ENCODE assay signal across 15 cellular contexts in the genomic region with DNA sequence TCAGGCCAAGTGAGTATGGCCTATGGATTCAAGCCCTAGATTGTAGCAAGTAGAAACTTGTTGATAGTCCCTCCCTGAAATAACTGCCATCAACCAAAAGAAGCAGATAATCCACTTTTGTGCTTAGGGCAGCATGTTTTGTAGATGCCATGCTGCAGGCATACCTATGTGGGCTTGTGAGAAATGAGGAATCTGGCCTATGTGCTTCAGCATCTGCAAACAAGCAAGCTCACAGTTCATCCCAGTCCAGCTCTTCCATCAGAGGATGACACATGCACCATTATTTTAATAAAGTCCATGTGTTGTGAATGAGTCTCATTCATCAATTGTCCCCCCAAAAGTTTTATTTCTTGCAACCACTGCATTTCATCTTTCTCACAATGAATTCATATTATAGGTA.
DNase-seq lines count a peak whose midpoint lies in the region; ATAC-seq, FAIRE-seq and TF ChIP-seq lines count a peak whose summit lies in the region.
"Had no signal": no experiment of that assay in that cellular context is flagged by ENCODE, and none has a peak within 500 bp of the region (broad histone marks: within the 10 kb centered on the region; RNA-seq: fewer than 3 reads in every experiment).

No MANE protein-coding gene starts in this region.

- H3K27ac ChIP-seq in astrocyte (ENCODE audit: low read depth, low read length) (peak overlapping the region; percentile 84), keratinocyte (ENCODE audit: control insufficient read depth, insufficient read depth, low read length) (peak overlapping the region; percentile 85), adrenal gland (no peak overlapping the region)

- peaks cover 32% of the 10 kb centered on the region for H3K4me1 Mint-ChIP-seq in astrocyte (ENCODE audit: low read depth, unreplicated experiment)
- H3K4me1 Mint-ChIP-seq: CD4-positive, alpha-beta memory T cell had no signal

- intact Hi-C loops in adrenal gland (cut with DNase I) = no loop called here

- H3K4me1 ChIP-seq in astrocyte (ENCODE audit: insufficient read depth, low read length) = peaks cover 22% of the 10 kb centered on the region
- peaks cover 32% of the 10 kb centered on the region for H3K4me1 ChIP-seq in keratinocyte (ENCODE audit: control insufficient read depth, extremely low read depth, insufficient read depth, low read length)
- H3K4me1 ChIP-seq in adrenal gland (replicated peaks in 1 of 2) = no peaks in the 10 kb centered on the region
- H3K4me1 ChIP-seq: transverse colon had no signal

- no peaks in the 10 kb centered on the region for H3K27me3 Mint-ChIP-seq in astrocyte (ENCODE audit: low read depth, unreplicated experiment)

- TF ChIP-seq POLR2A in adrenal gland (IDR thresholded peaks at IDR 0.05) = no peak

- H3K4me3 Mint-ChIP-seq in astrocyte (ENCODE audit: unreplicated experiment) = no peak overlapping the region
- H3K4me3 Mint-ChIP-seq: CD4-positive, alpha-beta memory T cell; H9 had no signal

- peak overlapping the region; percentile 59 for H3K9ac ChIP-seq in astrocyte (ENCODE audit: low read length)
- peak overlapping the region; percentile 11 for H3K9ac ChIP-seq in keratinocyte (ENCODE audit: control insufficient read depth, extremely low read depth, insufficient read depth, low read length)

- POLR2A ChIA-PET in AG04449 (lab: Yijun Ruan, JAX) = interaction anchor here (1.0 to 3.0 kb wide), 5 partner anchors 46 to 144 kb away, joined by 5 to 22 read pairs (median 6); no protein-coding TSS in a partner anchor

- peak; percentile 44 for DNase-seq in AG04449 (ENCODE audit: low read depth, low spot score)
- DNase-seq in astrocyte (ENCODE audit: low read depth) = peak; percentile 71
- peak; percentile 54 for DNase-seq in keratinocyte (ENCODE audit: low read depth, low spot score)
- DNase-seq in central memory CD4-positive, alpha-beta T cell = no peak
- DNase-seq in NAMALWA (ENCODE audit: low spot score) = no peak
- DNase-seq in adrenal gland = no peak
- no peak for DNase-seq in NK-92 treated with Interleukin-12 subunit alpha and Interleukin-12 subunit beta, amount 100 ng/mL, for 24 hours (lab: John Stamatoyannopoulos, UW)
- DNase-seq: CD4-positive, alpha-beta memory T cell; H9; hippocampal formation; NCI-H1930; T-helper 9 cell; transverse colon had no signal

- peak overlapping the region; percentile 21 for H3K4me2 ChIP-seq in astrocyte (ENCODE audit: low read length)
- H3K4me2 ChIP-seq in keratinocyte (ENCODE audit: control insufficient read depth, extremely low read depth, insufficient read depth, low read depth, low read length) = peak overlapping the region; percentile 62

- H2AFZ ChIP-seq in astrocyte (ENCODE audit: low read depth, low read length) = no peak overlapping the region
- no peak overlapping the region for H2AFZ ChIP-seq in keratinocyte (ENCODE audit: control insufficient read depth, low read length)

- CTCF ChIA-PET in AG04449 (lab: Yijun Ruan, JAX) = interaction anchor here (1.1 to 1.6 kb wide), 2 partner anchors 108 to 300 kb away, joined by 3 to 4 read pairs; no protein-coding TSS in a partner anchor

- no peaks in the 10 kb centered on the region for H3K36me3 ChIP-seq in astrocyte (ENCODE audit: insufficient read depth, low read length)
- no peaks in the 10 kb centered on the region for H3K36me3 ChIP-seq in keratinocyte (ENCODE audit: control insufficient read depth in 2 of 2, extremely low read depth in 1 of 2, insufficient read depth in 2 of 2, low read length in 2 of 2)
- H3K36me3 ChIP-seq in adrenal gland (replicated peaks in 1 of 2) = no peaks in the 10 kb centered on the region
- H3K36me3 ChIP-seq: transverse colon had no signal

- FAIRE-seq in astrocyte (lab: Jason Lieb, UNC) (peak; percentile 64), keratinocyte (lab: Jason Lieb, UNC) (peak; percentile 95)
- FAIRE-seq: colon had no signal

- dilution Hi-C loops in keratinocyte (cut with MboI; ENCODE audit: extremely low pct_ligation_motif_present, low sequenced_read_pairs) = no loop called here

- H3K27me3 ChIP-seq in astrocyte (ENCODE audit: insufficient read depth, low read length) (no peaks in the 10 kb centered on the region), keratinocyte (ENCODE audit: control insufficient read depth, extremely low read depth, insufficient read depth, low read length) (no peaks in the 10 kb centered on the region), adrenal gland (peaks cover 5% of the 10 kb centered on the region)
- H3K27me3 ChIP-seq: transverse colon had no signal

- ATAC-seq in GM21717 (IDR thresholded peaks at IDR 0.05; ENCODE audit: unreplicated experiment) = peak; percentile 9

- peak overlapping the region; percentile 87 for H3K27ac Mint-ChIP-seq in astrocyte (ENCODE audit: unreplicated experiment)
- H3K27ac Mint-ChIP-seq: CD4-positive, alpha-beta memory T cell; H9 had no signal

- peaks cover 5% of the 10 kb centered on the region for H3K9me3 Mint-ChIP-seq in astrocyte (ENCODE audit: unreplicated experiment)

- no peak for TF ChIP-seq CTCF in AG04449 (IDR thresholded peaks at IDR 0.05; ENCODE audit: insufficient read depth, low read length, missing control alignments)
- TF ChIP-seq CTCF in astrocyte (IDR thresholded peaks at IDR 0.05; ENCODE audit: insufficient read depth, low read depth, low read length) = no peak
- no peak for TF ChIP-seq CTCF in keratinocyte (optimal IDR thresholded peaks at IDR 0.05 in 1 of 3, IDR thresholded peaks at IDR 0.05 in 1 of 3, conservative IDR thresholded peaks at IDR 0.05 in 1 of 3; ENCODE audit: extremely low read depth in 1 of 3, insufficient read depth in 2 of 3, low read length in 3 of 3)
- TF ChIP-seq CTCF in adrenal gland (IDR thresholded peaks at IDR 0.05) = no peak

- H3K9me1 ChIP-seq in keratinocyte (ENCODE audit: control insufficient read depth, extremely low read depth, insufficient read depth, low read length) = no peaks in the 10 kb centered on the region

- H3K79me2 ChIP-seq in astrocyte (ENCODE audit: insufficient read depth, low read length) (no peaks in the 10 kb centered on the region), keratinocyte (ENCODE audit: control insufficient read depth, insufficient read depth, low read length) (no peaks in the 10 kb centered on the region)

- H3K9me3 ChIP-seq in astrocyte (ENCODE audit: insufficient read depth, low read depth, low read length) (peaks cover 3% of the 10 kb centered on the region), keratinocyte (ENCODE audit: control insufficient read depth, low read depth, low read length) (no peaks in the 10 kb centered on the region), adrenal gland (replicated peaks in 1 of 3) (no peaks in the 10 kb centered on the region)
- H3K9me3 ChIP-seq: transverse colon had no signal

- H3K4me3 ChIP-seq in AG04449 (ENCODE audit: low read depth, low read length) (no peak overlapping the region), astrocyte (ENCODE audit: insufficient read depth, low read depth, low read length) (no peak overlapping the region), keratinocyte (ENCODE audit: control insufficient read depth in 2 of 3, extremely low read depth in 1 of 3, insufficient read depth in 2 of 3, low read depth in 1 of 3, low read length in 3 of 3) (no peak overlapping the region), adrenal gland (no peak overlapping the region)
- H3K4me3 ChIP-seq: transverse colon had no signal

- no peaks in the 10 kb centered on the region for H3K36me3 Mint-ChIP-seq in astrocyte (ENCODE audit: low read depth, unreplicated experiment)
- H3K36me3 Mint-ChIP-seq: CD4-positive, alpha-beta memory T cell had no signal

- H4K20me1 ChIP-seq in astrocyte (ENCODE audit: insufficient read depth, low read length) (no peaks in the 10 kb centered on the region), keratinocyte (ENCODE audit: control insufficient read depth, extremely low read depth, insufficient read depth, low read length) (no peaks in the 10 kb centered on the region)

Comparison
In these comparisons a context has a peak if more than half of its experiments do, and no peak if none do; other contexts are left out.
1. DNase-seq: peak in AG04449 (single experiment), astrocyte (single experiment) and keratinocyte (single experiment); none in central memory CD4-positive, alpha-beta T cell (single experiment), NAMALWA (single experiment), adrenal gland (0 of 7) and NK-92 treated with Interleukin-12 subunit alpha and Interleukin-12 subunit beta, amount 100 ng/mL, for 24 hours (single experiment).
2. H3K27ac ChIP-seq: peak in astrocyte (single experiment) and keratinocyte (single experiment); none in adrenal gland (0 of 5).